8 cellular contexts compared by ENCODE assay signal in the genomic region with DNA sequence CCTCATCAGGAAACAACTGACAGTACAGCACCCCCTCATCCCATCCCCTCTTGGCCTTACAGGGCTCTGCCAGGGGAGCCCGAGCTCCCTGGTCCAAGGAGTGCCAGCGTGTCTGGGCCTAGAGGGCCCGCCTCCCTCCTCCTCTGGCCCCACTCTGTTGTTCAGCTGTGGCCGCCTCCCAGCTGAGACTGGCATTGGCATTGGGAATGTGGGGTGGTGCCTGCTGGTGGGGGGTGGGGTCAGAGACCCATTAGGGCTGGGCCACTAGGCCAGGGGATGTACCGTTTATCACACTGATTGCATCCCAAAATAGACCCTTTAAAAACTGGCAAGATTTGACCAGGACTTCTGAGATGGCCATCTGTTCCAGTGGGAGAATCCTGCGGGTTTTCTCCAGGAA. TPM values are rescaled to one million over a fixed set of nuclear protein-coding genes. Genes with fewer than 3 reads are reported as not detected.
A peak's percentile ranks its signal among the peaks of the same experiment; 100 is the strongest.
DNase-seq lines count a peak whose midpoint lies in the region; ATAC-seq and TF ChIP-seq lines count a peak whose summit lies in the region.

No MANE protein-coding gene starts in this region.

- peaks cover 49% of the 10 kb centered on the region for H3K4me1 Mint-ChIP-seq in activated CD8-positive, alpha-beta T cell treated with anti-CD3 and anti-CD28 coated beads for 36 hours (ENCODE audit: low read depth)

- no peaks in the 10 kb centered on the region for H3K9me3 Mint-ChIP-seq in activated CD8-positive, alpha-beta T cell treated with anti-CD3 and anti-CD28 coated beads for 36 hours

- H2AFZ ChIP-seq in HCT116 (ENCODE audit: low read depth, low read length, poor library complexity, severe bottlenecking) = no peak overlapping the region

- BruUV-seq in HCT116 (replicated peaks; lab: Mats Ljungman, UMichigan) = no TSS peak

- H3K9me2 ChIP-seq in HCT116 (ENCODE audit: insufficient read depth) = no peaks in the 10 kb centered on the region

- ATAC-seq in HCT116 = peak; percentile 49
- no peak for ATAC-seq in activated CD8-positive, alpha-beta T cell treated with anti-CD3 and anti-CD28 coated beads for 36 hours
- no peak for ATAC-seq in HG02798 (IDR thresholded peaks at IDR 0.05; ENCODE audit: poor library complexity, unreplicated experiment)
- ATAC-seq in HG03045 (IDR thresholded peaks at IDR 0.05; ENCODE audit: unreplicated experiment) = no peak

- H3K9me3 ChIP-seq in HCT116 (ENCODE audit: control insufficient read depth in 1 of 2, insufficient read depth in 1 of 2, low read depth in 1 of 2, low read length in 2 of 2) = no peaks in the 10 kb centered on the region
- no peaks in the 10 kb centered on the region for H3K9me3 ChIP-seq in prostate gland

- peak overlapping the region; percentile 61 to 86 for H3K4me3 ChIP-seq in HCT116 (replicated peaks in 1 of 2; ENCODE audit: low read depth in 1 of 2, low read length in 2 of 2)
- H3K4me3 ChIP-seq in prostate gland = peak overlapping the region; percentile 80

- intact Hi-C loops in HCT116 (cut with micrococcal nuclease) (loop anchor here (10.0 kb wide), 1 partner anchor 450 kb away; a partner anchor contains a TSS), head of caudate nucleus (cut with DNase I) (loop anchor here (2.0 kb wide), 1 partner anchor 24 kb away; no protein-coding TSS in a partner anchor), prostate gland (cut with DNase I) (loop anchor here (5.0 kb wide), 1 partner anchor 262 kb away; no protein-coding TSS in a partner anchor)
- intact Hi-C loops in activated CD8-positive, alpha-beta T cell treated with anti-CD3 and anti-CD28 coated beads for 36 hours (cut with micrococcal nuclease) = loop anchor here (10.0 kb wide), 1 partner anchor 160 kb away; no protein-coding TSS in a partner anchor

- H3K9ac ChIP-seq in HCT116 (ENCODE audit: low read length) = peak overlapping the region; percentile 79

- peak overlapping the region; percentile 75 for H3K27ac Mint-ChIP-seq in activated CD8-positive, alpha-beta T cell treated with anti-CD3 and anti-CD28 coated beads for 36 hours

- no peaks in the 10 kb centered on the region for H3K36me3 ChIP-seq in HCT116 (ENCODE audit: control insufficient read depth in 1 of 2, insufficient read depth in 2 of 2, low read length in 2 of 2)
- no peaks in the 10 kb centered on the region for H3K36me3 ChIP-seq in prostate gland

- TF ChIP-seq CTCF in HCT116 (IDR thresholded peaks at IDR 0.05 in 2 of 3, conservative IDR thresholded peaks at IDR 0.05 in 1 of 3; ENCODE audit: borderline replicate concordance in 1 of 3, insufficient read depth in 1 of 3, low read depth in 2 of 3, low read length in 2 of 3) = no peak
- TF ChIP-seq CTCF in activated CD8-positive, alpha-beta T cell treated with anti-CD3 and anti-CD28 coated beads for 36 hours (IDR thresholded peaks at IDR 0.05) = no peak
- no peak for TF ChIP-seq CTCF in prostate gland (IDR thresholded peaks at IDR 0.05)

- no peak for TF ChIP-seq POLR2A in HCT116 (IDR thresholded peaks at IDR 0.05; ENCODE audit: borderline replicate concordance, extremely low read depth, insufficient read depth, insufficient read length)
- no peak for TF ChIP-seq POLR2A in prostate gland (IDR thresholded peaks at IDR 0.05)

- POLR2A ChIA-PET in HCT116 (lab: Charles Lee) = no interaction called here
- POLR2A ChIA-PET in activated CD8-positive, alpha-beta T cell treated with anti-CD3 and anti-CD28 coated beads for 36 hours (lab: Charles Lee) = interaction anchor here (0.8 to 1.4 kb wide), 3 partner anchors 10 to 312 kb away, joined by 3 to 5 read pairs (median 4); no protein-coding TSS in a partner anchor

- H3K4me1 ChIP-seq in HCT116 (ENCODE audit: control insufficient read depth in 1 of 2, insufficient read depth in 2 of 2, low read length in 2 of 2) (peaks cover 32 to 47% of the 10 kb centered on the region in 2 experiments), prostate gland (replicated peaks) (no peaks in the 10 kb centered on the region)

- RAD21 ChIA-PET in HCT116 (lab: Charles Lee; ENCODE audit: low non-redundant PET in 1 of 2, low total read pairs in 2 of 2, uncharacterized antibody in 2 of 2, unreplicated experiment in 2 of 2) = no interaction called here

- peaks cover 30% of the 10 kb centered on the region for H3K79me2 ChIP-seq in HCT116 (ENCODE audit: insufficient read depth, low read length)

- H4K20me1 ChIP-seq in HCT116 (ENCODE audit: insufficient read depth) = no peaks in the 10 kb centered on the region; the same call in 1 of the 2 replicates

- 31% methylated on average over 6 of the region's 6 CpGs for WGBS in prostate gland

- H3K27ac ChIP-seq in HCT116 (ENCODE audit: low read depth, low read length) (peak overlapping the region; percentile 83; the same call in 1 of the 2 replicates), prostate gland (peak overlapping the region; percentile 72 to 89)

- H3K27me3 ChIP-seq in HCT116 (ENCODE audit: insufficient read depth, low read length) (no peaks in the 10 kb centered on the region), prostate gland (replicated peaks; ENCODE audit: insufficient read depth) (no peaks in the 10 kb centered on the region)

- H3K4me3 Mint-ChIP-seq in activated CD8-positive, alpha-beta T cell treated with anti-CD3 and anti-CD28 coated beads for 36 hours = peak overlapping the region; percentile 82

- no peak for TF ChIP-seq RAD21 in HCT116 (IDR thresholded peaks at IDR 0.05; ENCODE audit: low read depth)

- no peaks in the 10 kb centered on the region for H3K36me3 Mint-ChIP-seq in activated CD8-positive, alpha-beta T cell treated with anti-CD3 and anti-CD28 coated beads for 36 hours (ENCODE audit: low read depth)

- H3K4me2 ChIP-seq in HCT116 (ENCODE audit: low read length) = peak overlapping the region; percentile 98

- no peaks in the 10 kb centered on the region for H3K27me3 Mint-ChIP-seq in activated CD8-positive, alpha-beta T cell treated with anti-CD3 and anti-CD28 coated beads for 36 hours

- CTCF ChIA-PET in HCT116 (lab: Charles Lee) = no interaction called here
- CTCF ChIA-PET in activated CD8-positive, alpha-beta T cell treated with anti-CD3 and anti-CD28 coated beads for 36 hours (lab: Charles Lee) = no interaction called here

- no peak for DNase-seq in HCT116 (ENCODE audit: low read depth, low spot score)
- DNase-seq in activated CD8-positive, alpha-beta T cell treated with anti-CD3 and anti-CD28 coated beads for 36 hours = no peak
- DNase-seq in head of caudate nucleus = peak; percentile 52 to 88 (median 74)
- peak; percentile 60 for DNase-seq in prostate gland (ENCODE audit: low spot score)
- DNase-seq in HPDE6-E6E7 (ENCODE audit: extremely low spot score) = no peak
- DNase-seq in MV-4-11 (lab: John Stamatoyannopoulos, UW) = no peak

TF ChIP-seq in HCT116, 20 proteins besides CTCF, POLR2A, EP300 and RAD21:
- TF ChIP-seq POLR2AphosphoS5 (IDR thresholded peaks at IDR 0.05; ENCODE audit: low read depth, low read length) (0 out of 2 replicates have a peak, but pooled peaks have one; percentile 18), JUND (IDR thresholded peaks at IDR 0.05) (no peak), SIN3A (IDR thresholded peaks at IDR 0.05; ENCODE audit: low read depth) (no peak), ZFX (IDR thresholded peaks at IDR 0.05) (no peak), CEBPB (IDR thresholded peaks at IDR 0.05; ENCODE audit: low read depth) (no peak), EZH2phosphoT487 (IDR thresholded peaks at IDR 0.05; ENCODE audit: borderline replicate concordance) (no peak), YY1 (IDR thresholded peaks at IDR 0.05; ENCODE audit: extremely low read depth, insufficient replicate concordance, low read depth, low read length) (peak; percentile 22)
- TF ChIP-seq, protein P1, sequence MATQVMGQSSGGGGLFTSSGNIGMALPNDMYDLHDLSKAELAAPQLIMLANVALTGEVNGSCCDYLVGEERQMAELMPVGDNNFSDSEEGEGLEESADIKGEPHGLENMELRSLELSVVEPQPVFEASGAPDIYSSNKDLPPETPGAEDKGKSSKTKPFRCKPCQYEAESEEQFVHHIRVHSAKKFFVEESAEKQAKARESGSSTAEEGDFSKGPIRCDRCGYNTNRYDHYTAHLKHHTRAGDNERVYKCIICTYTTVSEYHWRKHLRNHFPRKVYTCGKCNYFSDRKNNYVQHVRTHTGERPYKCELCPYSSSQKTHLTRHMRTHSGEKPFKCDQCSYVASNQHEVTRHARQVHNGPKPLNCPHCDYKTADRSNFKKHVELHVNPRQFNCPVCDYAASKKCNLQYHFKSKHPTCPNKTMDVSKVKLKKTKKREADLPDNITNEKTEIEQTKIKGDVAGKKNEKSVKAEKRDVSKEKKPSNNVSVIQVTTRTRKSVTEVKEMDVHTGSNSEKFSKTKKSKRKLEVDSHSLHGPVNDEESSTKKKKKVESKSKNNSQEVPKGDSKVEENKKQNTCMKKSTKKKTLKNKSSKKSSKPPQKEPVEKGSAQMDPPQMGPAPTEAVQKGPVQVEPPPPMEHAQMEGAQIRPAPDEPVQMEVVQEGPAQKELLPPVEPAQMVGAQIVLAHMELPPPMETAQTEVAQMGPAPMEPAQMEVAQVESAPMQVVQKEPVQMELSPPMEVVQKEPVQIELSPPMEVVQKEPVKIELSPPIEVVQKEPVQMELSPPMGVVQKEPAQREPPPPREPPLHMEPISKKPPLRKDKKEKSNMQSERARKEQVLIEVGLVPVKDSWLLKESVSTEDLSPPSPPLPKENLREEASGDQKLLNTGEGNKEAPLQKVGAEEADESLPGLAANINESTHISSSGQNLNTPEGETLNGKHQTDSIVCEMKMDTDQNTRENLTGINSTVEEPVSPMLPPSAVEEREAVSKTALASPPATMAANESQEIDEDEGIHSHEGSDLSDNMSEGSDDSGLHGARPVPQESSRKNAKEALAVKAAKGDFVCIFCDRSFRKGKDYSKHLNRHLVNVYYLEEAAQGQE (IDR thresholded peaks at IDR 0.05; ENCODE audit: low read depth) = no peak

RNA-seq across cellular contexts. Expression of a gene that starts 1.4 kb away (rescaled TPM):
- 26.0 TPM for total RNA-seq in HCT116 (2021; ENCODE audit: unreplicated experiment)
- 21.5 and 24.2 TPM in 2 replicates for polyA plus RNA-seq in HCT116 (2012)
- total RNA-seq in activated CD8-positive, alpha-beta T cell treated with anti-CD3 and anti-CD28 coated beads for 36 hours = 10 to 100 TPM; 13.4 to 14.5 TPM
- total RNA-seq in prostate gland = 10 to 100 TPM; 37.8 to 56.3 TPM

Comparison
In these comparisons a context has a peak if more than half of its experiments do, and no peak if none do; other contexts are left out.
1. DNase-seq: peak in head of caudate nucleus (42 of 42) and prostate gland (single experiment); none in HCT116 (single experiment), activated CD8-positive, alpha-beta T cell treated with anti-CD3 and anti-CD28 coated beads for 36 hours (single experiment), HPDE6-E6E7 (single experiment) and MV-4-11 (single experiment).